8 cellular contexts compared by ENCODE assay signal in the genomic region with DNA sequence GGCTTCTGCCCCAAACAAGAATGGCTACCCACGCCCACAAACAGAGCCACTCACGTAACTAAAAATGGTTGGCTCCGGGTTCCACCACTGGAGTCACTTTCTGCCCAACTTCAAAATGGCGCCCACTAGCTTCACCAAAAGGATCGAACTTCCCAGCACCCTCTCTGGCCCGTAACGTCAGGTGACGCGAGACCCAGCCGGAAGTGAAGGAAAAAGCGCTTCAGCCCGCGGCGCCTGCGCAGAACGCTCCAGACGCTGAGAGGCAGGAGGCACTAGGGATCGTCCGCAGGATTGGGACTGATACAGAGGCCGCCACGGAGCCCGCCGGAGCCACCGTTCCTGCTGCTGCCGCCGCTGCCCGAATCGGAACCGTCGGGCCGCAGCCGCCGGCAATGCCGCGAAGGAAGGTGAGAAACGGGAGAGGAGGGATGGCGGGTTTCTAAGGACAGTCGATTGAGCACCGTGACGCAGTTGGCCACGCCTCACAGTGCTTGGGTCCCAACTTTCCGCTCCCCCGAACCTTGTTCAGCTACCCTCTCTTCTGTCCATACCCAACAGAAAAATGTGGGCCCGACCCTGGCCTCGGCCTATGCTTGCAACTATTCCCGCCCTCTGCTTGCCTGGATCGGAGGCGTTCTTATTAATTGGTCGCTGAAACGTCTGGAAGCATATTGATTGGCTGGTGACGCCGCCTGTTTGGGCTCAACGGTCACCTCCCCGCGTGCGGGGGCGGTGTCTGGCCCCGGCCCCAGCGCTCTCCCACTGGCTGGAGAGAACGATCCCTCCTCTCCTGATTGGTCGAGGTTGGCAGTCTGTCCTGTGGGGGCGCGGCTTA.
A peak's percentile ranks its signal among the peaks of the same experiment; 100 is the strongest.
DNase-seq lines count a peak whose midpoint lies in the region; ATAC-seq and FAIRE-seq lines count a peak whose summit lies in the region.

A gene (plus strand): TSS at position 239 of the 835 bp plus-strand sequence. CDS start 154 bp downstream, at position 393.

- peaks cover 30 to 47% of the 10 kb centered on the region in 2 donors for H3K4me1 Mint-ChIP-seq in effector memory CD8-positive, alpha-beta T cell (ENCODE audit: low read depth in 2 of 2)

- peaks cover 0 to 5% of the 10 kb centered on the region in 2 donors for H3K9me3 Mint-ChIP-seq in effector memory CD8-positive, alpha-beta T cell

- no peaks in the 10 kb centered on the region for H3K27me3 Mint-ChIP-seq in effector memory CD8-positive, alpha-beta T cell

- peak within 1 kb of the TSS; percentile 95 to 96 for H3K4me3 Mint-ChIP-seq in effector memory CD8-positive, alpha-beta T cell

- H3K27ac Mint-ChIP-seq in effector memory CD8-positive, alpha-beta T cell, result peak within 1 kb of the TSS; percentile 97 to 99

- peak; percentile 89 for DNase-seq in COLO829 (ENCODE audit: low spot score)
- DNase-seq in HTR-8/SVneo (ENCODE audit: insufficient read length, low spot score), result peak; percentile 99
- DNase-seq in NOMO-1 treated with dmso at 0.1 percent for 144 hours (lab: John Stamatoyannopoulos, UW; ENCODE audit: unreplicated experiment), result peak; percentile 99
- DNase-seq in activated CD8-positive, alpha-beta memory T cell treated with anti-CD3 and anti-CD28 coated beads for 48 hours (ENCODE audit: low read depth in 2 of 3, low spot score in 2 of 3), result peak; percentile 88 to 96 (median 95)
- peak; percentile 96 to 97 (median 97) for DNase-seq in effector memory CD8-positive, alpha-beta T cell
- peak; percentile 100 for DNase-seq in medulla oblongata (ENCODE audit: extremely low spot score)
- peak; percentile 97 for DNase-seq in stimulated activated CD8-positive, alpha-beta memory T cell treated with anti-CD3 and anti-CD28 coated beads, Interleukin-12 subunit alpha, Interleukin-12 subunit beta, amount 100 ng/mL, for 1 hour (ENCODE audit: low read depth)

- ATAC-seq in GM21367 (IDR thresholded peaks at IDR 0.05; ENCODE audit: unreplicated experiment), result peak; percentile 85
- ATAC-seq in effector memory CD8-positive, alpha-beta T cell (replicated peaks), result peak; percentile 82

- H3K36me3 Mint-ChIP-seq in effector memory CD8-positive, alpha-beta T cell (ENCODE audit: insufficient read depth), result peaks cover 48% of the 10 kb centered on the region

- peak; percentile 99 for FAIRE-seq in HTR-8/SVneo (lab: Jason Lieb, UNC)

Comparison
In these comparisons a context has a peak if more than half of its experiments do, and no peak if none do; other contexts are left out.
1. Peak in every context shown above with its lines: DNase-seq and ATAC-seq.